35 cellular contexts compared by ENCODE assay signal in the genomic region with DNA sequence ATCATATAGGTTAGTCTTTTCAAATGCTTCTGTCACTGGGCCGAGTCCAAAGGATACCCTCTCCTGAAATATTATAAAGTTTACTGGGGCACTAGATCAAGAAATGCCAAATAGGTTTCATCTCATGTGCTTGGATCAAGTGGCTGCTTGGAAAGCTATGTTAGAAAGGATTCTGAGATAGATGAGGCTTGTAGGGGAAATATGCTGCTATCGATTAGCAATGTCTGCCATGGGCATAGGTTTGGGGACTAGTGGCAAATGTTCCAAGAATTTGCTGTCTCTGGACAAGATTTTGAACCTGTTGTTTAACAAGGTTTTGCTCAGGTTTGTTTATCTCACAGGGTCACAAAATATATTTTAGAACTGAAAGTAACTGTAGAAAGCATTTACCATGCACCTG.
"Had no signal": no experiment of that assay in that cellular context is flagged by ENCODE, and none has a peak within 500 bp of the region (broad histone marks: within the 10 kb centered on the region; RNA-seq: fewer than 3 reads in every experiment).

No MANE protein-coding gene starts in this region.

- H3K4me3 ChIP-seq: MG63 had no signal

- DNase-seq: Karpas-422, Kasumi-1, MG63, MM.1S, MV-4-11, NCI-H1048, NCI-H1092, NCI-H1092 treated with DMSO at 0.1 percent for 48 hours, NCI-H1105, NCI-H1105 treated with DMSO at 0.1 percent for 48 hours, NCI-H1417, NCI-H1417 treated with DMSO at 0.1 percent for 48 hours, NCI-H1436, NCI-H1436 treated with DMSO at 0.1 percent for 48 hours, NCI-H146, NCI-H1694, NCI-H1694 treated with DMSO at 0.1 percent for 48 hours, NCI-H187, NCI-H187 treated with DMSO at 0.1 percent for 48 hours, NCI-H1930, NCI-H2029, NCI-H2029 treated with DMSO at 0.1 percent for 48 hours, NCI-H2081, NCI-H2081 treated with DMSO at 0.1 percent for 48 hours, NCI-H2107, NCI-H2171, NCI-H2171 treated with DMSO at 0.1 percent for 48 hours, NCI-H2227 treated with DMSO at 0.1 percent for 48 hours, NCI-H226, NCI-H345, NCI-H446, NCI-H446 treated with DMSO at 0.1 percent for 48 hours, NCI-H510A, NCI-H510A treated with DMSO at 0.1 percent for 48 hours, NCI-H524 had no signal

- H3K9me3 ChIP-seq: MG63 had no signal

- H3K36me3 ChIP-seq: MG63 had no signal

- H3K27me3 ChIP-seq: MG63 had no signal
